In the genomic region with DNA sequence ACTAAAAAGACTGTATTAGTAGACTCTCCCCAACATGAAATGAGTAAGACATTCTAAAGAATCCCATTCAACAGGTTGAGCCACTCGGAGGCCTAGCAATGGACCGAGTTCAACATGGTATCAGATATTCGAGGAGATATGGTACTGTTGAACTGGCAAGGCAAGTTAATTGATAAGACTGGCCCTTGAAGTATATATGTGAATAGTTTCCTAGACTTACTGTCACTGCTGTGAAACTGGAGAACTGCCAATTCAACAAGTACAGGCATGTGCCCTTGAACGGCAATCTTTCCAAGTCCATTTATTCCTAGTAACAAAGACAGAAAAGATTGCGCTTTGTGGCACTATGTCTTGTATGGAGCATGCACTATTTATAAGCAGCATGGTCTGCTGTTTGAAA, we compare ENCODE assay signal across 14 cellular contexts. TPM values are rescaled to one million over a fixed set of nuclear protein-coding genes. Genes with fewer than 3 reads are reported as not detected.
DNase-seq lines count a peak whose midpoint lies in the region; ATAC-seq and TF ChIP-seq lines count a peak whose summit lies in the region.
"Had no signal": no experiment of that assay in that cellular context is flagged by ENCODE, and none has a peak within 500 bp of the region (broad histone marks: within the 10 kb centered on the region; RNA-seq: fewer than 3 reads in every experiment).

No MANE protein-coding gene starts in this region.

- intact Hi-C loops in sciatic nerve (cut with DNase I) = no loop called here

- peaks cover 38% of the 10 kb centered on the region for H3K36me3 ChIP-seq in osteoblast (ENCODE audit: insufficient read depth, low read length)
- H3K36me3 ChIP-seq: MG63, uterus had no signal

- ATAC-seq in sciatic nerve (no peak), GM19023 (IDR thresholded peaks at IDR 0.05; ENCODE audit: unreplicated experiment) (no peak)
- no peak for ATAC-seq in stimulated activated effector memory CD8-positive, alpha-beta T cell treated with anti-CD3 and anti-CD28 coated beads, Interleukin-12 subunit alpha, Interleukin-12 subunit beta, amount 100 ng/mL, for 72 hours
- ATAC-seq: GM12878 had no signal

- H3K27me3 ChIP-seq in osteoblast (ENCODE audit: insufficient read depth, low read length) = no peaks in the 10 kb centered on the region
- H3K27me3 ChIP-seq: MG63, uterus had no signal

- H3K27ac Mint-ChIP-seq in stimulated activated effector memory CD8-positive, alpha-beta T cell treated with anti-CD3 and anti-CD28 coated beads, Interleukin-12 subunit alpha, Interleukin-12 subunit beta, amount 100 ng/mL, for 72 hours = no peak overlapping the region

- H3K79me2 ChIP-seq in osteoblast (ENCODE audit: insufficient read depth, low read length) = peaks cover 100% of the 10 kb centered on the region

- H2AFZ ChIP-seq in osteoblast (ENCODE audit: low read length) = no peak overlapping the region

- DNase-seq in DMS153 (lab: John Stamatoyannopoulos, UW) = peak; percentile 30
- DNase-seq in NCI-H510A treated with DMSO at 0.1 percent for 48 hours (lab: John Stamatoyannopoulos, UW) = peak; percentile 71
- DNase-seq in fibroblast of pulmonary artery (ENCODE audit: low read depth) = peak; percentile 31
- no peak for DNase-seq in osteoblast (ENCODE audit: insufficient read length, low spot score, missing footprints)
- DNase-seq in sciatic nerve (ENCODE audit: low spot score) = no peak
- DNase-seq in NK-92 treated with Interleukin-12 subunit alpha and Interleukin-12 subunit beta, amount 100 ng/mL, for 24 hours (lab: John Stamatoyannopoulos, UW) = no peak
- DNase-seq in stimulated activated effector memory CD8-positive, alpha-beta T cell treated with anti-CD3 and anti-CD28 coated beads, Interleukin-12 subunit alpha, Interleukin-12 subunit beta, amount 100 ng/mL, for 72 hours (ENCODE audit: low spot score in 2 of 2) = no peak
- DNase-seq: activated naive CD4-positive, alpha-beta T cell treated with Interleukin-2 at 50 U/mL for 16 hours; NCI-H524; uterus had no signal

- H3K4me2 ChIP-seq in osteoblast (ENCODE audit: insufficient read depth, low read length) = no peak overlapping the region

- peaks cover 48% of the 10 kb centered on the region for H4K20me1 ChIP-seq in osteoblast (ENCODE audit: insufficient read depth, low read length)

- no peaks in the 10 kb centered on the region for H3K9me3 ChIP-seq in osteoblast (ENCODE audit: low read depth, low read length)
- H3K9me3 ChIP-seq: MG63, uterus had no signal

- no peaks in the 10 kb centered on the region for H3K36me3 Mint-ChIP-seq in stimulated activated effector memory CD8-positive, alpha-beta T cell treated with anti-CD3 and anti-CD28 coated beads, Interleukin-12 subunit alpha, Interleukin-12 subunit beta, amount 100 ng/mL, for 72 hours

- H3K4me3 ChIP-seq in fibroblast of pulmonary artery (replicated peaks; ENCODE audit: low read depth, low read length) = no peak overlapping the region
- H3K4me3 ChIP-seq in osteoblast (ENCODE audit: insufficient read depth, low read length) = no peak overlapping the region
- H3K4me3 ChIP-seq: GM12878, MG63, skin epidermis, uterus had no signal

- H3K9me3 Mint-ChIP-seq in stimulated activated effector memory CD8-positive, alpha-beta T cell treated with anti-CD3 and anti-CD28 coated beads, Interleukin-12 subunit alpha, Interleukin-12 subunit beta, amount 100 ng/mL, for 72 hours = peaks cover 6% of the 10 kb centered on the region

- TF ChIP-seq CTCF in fibroblast of pulmonary artery (IDR thresholded peaks at IDR 0.05; ENCODE audit: low read length, missing control alignments) (no peak), osteoblast (IDR thresholded peaks at IDR 0.05; ENCODE audit: extremely low read depth, low read depth, low read length) (no peak)

- H3K4me1 Mint-ChIP-seq in stimulated activated effector memory CD8-positive, alpha-beta T cell treated with anti-CD3 and anti-CD28 coated beads, Interleukin-12 subunit alpha, Interleukin-12 subunit beta, amount 100 ng/mL, for 72 hours = no peaks in the 10 kb centered on the region

- no peak overlapping the region for H3K4me3 Mint-ChIP-seq in stimulated activated effector memory CD8-positive, alpha-beta T cell treated with anti-CD3 and anti-CD28 coated beads, Interleukin-12 subunit alpha, Interleukin-12 subunit beta, amount 100 ng/mL, for 72 hours

- peak overlapping the region; percentile 98 for H3K27ac ChIP-seq in osteoblast (ENCODE audit: low read depth, low read length)
- H3K27ac ChIP-seq: uterus had no signal

- H3K4me1 ChIP-seq in osteoblast (ENCODE audit: insufficient read depth, low read length) = peaks cover 36% of the 10 kb centered on the region

RNA-seq across cellular contexts. Expression of gene FAT1, which starts 24.4 kb away (rescaled TPM):
- 474 and 522 TPM in 2 replicates for total RNA-seq in osteoblast
- total RNA-seq in sciatic nerve = 151 TPM

Comparison
In these comparisons a context has a peak if more than half of its experiments do, and no peak if none do; other contexts are left out.
1. DNase-seq: peak in DMS153 (single experiment), NCI-H510A treated with DMSO at 0.1 percent for 48 hours (single experiment) and fibroblast of pulmonary artery (single experiment); none in osteoblast (single experiment), sciatic nerve (single experiment), NK-92 treated with Interleukin-12 subunit alpha and Interleukin-12 subunit beta, amount 100 ng/mL, for 24 hours (single experiment) and stimulated activated effector memory CD8-positive, alpha-beta T cell treated with anti-CD3 and anti-CD28 coated beads, Interleukin-12 subunit alpha, Interleukin-12 subunit beta, amount 100 ng/mL, for 72 hours (0 of 2).